Comparison of ENCODE assay signal across 17 cellular contexts in the genomic region with DNA sequence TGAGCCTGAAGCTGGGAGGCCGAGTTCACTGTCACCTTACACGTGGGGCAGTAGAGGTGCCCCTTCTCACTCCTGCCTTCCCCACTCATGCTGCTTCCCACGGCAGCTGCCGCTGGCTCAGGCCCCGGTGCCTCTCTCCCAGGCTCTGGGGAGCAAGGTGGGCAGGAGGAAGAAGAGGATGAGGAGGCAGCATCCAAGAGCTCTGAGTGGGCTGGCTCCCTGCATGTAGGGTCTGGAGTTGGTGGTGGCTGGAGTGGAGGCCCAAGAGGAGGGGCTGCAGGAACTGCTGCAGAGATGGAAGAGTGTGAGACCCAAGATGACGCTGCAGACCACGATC. TPM values are rescaled to one million over a fixed set of nuclear protein-coding genes. Genes with fewer than 3 reads are reported as not detected.
DNase-seq lines count a peak whose midpoint lies in the region; ATAC-seq, FAIRE-seq and TF ChIP-seq lines count a peak whose summit lies in the region.
"Had no signal": no experiment of that assay in that cellular context is flagged by ENCODE, and none has a peak within 500 bp of the region (broad histone marks: within the 10 kb centered on the region; RNA-seq: fewer than 3 reads in every experiment).

No MANE protein-coding gene starts in this region.

- intact Hi-C loops in Calu3 (cut with micrococcal nuclease; ENCODE audit: unreplicated experiment) (no loop called here), IMR-90 (cut with micrococcal nuclease) (loop anchor here (5.0 kb wide), 1 partner anchor 374 kb away; no protein-coding TSS in a partner anchor), K562 (cut with micrococcal nuclease) (loop anchor here (1.0 to 5.0 kb wide), 2 partner anchors 61 to 73 kb away; partner anchors contain the start of gene CNP)

- H2BK15ac ChIP-seq in IMR-90 (ENCODE audit: low read depth, low read length), result no peak overlapping the region

- TF ChIP-seq POLR2A in IMR-90 (IDR thresholded peaks at IDR 0.05; ENCODE audit: low read depth, low read length), result no peak
- TF ChIP-seq POLR2A in K562 (conservative IDR thresholded peaks at IDR 0.05), result no peak

- no peak overlapping the region for H3K4ac ChIP-seq in IMR-90 (ENCODE audit: low read depth, low read length)

- H3K4me1 Mint-ChIP-seq in Calu3 (ENCODE audit: low read depth, unreplicated experiment) (peaks cover 30% of the 10 kb centered on the region), neural progenitor cell (peaks cover 59% of the 10 kb centered on the region)

- H3K4me2 ChIP-seq in IMR-90 (ENCODE audit: low read depth, low read length) (no peak overlapping the region), K562 (ENCODE audit: insufficient read depth, low read length) (no peak overlapping the region), neural progenitor cell (peak overlapping the region; percentile 71)

- H3K27ac ChIP-seq in IMR-90 (ENCODE audit: insufficient read depth, low read length) (no peak overlapping the region), K562 (ENCODE audit: extremely low read depth, low read depth, low read length) (no peak overlapping the region), neural progenitor cell (peak overlapping the region; percentile 28), small intestine (ENCODE audit: low read depth in 1 of 2, low read length in 1 of 2) (no peak overlapping the region)
- H3K27ac ChIP-seq: C4-2B, SJCRH30 had no signal

- H4K91ac ChIP-seq in IMR-90 (ENCODE audit: insufficient read depth, low read depth, low read length), result no peak overlapping the region

- TF ChIP-seq RAD21 in IMR-90 (IDR thresholded peaks at IDR 0.05; ENCODE audit: low read length) (no peak), K562 (CRISPR knock-in tag; conservative IDR thresholded peaks at IDR 0.05 in 1 of 2, IDR thresholded peaks at IDR 0.05 in 1 of 2) (no peak)

- peaks cover 6% of the 10 kb centered on the region for H3K36me3 ChIP-seq in IMR-90 (ENCODE audit: control insufficient read depth, insufficient read depth, low read length)
- peaks cover 10% of the 10 kb centered on the region; the same call in 2 of the 3 replicates for H3K36me3 ChIP-seq in K562 (ENCODE audit: control insufficient read depth, insufficient read depth, low read length)
- H3K36me3 ChIP-seq in neural progenitor cell, result no peaks in the 10 kb centered on the region
- peaks cover 0 to 3% of the 10 kb centered on the region in 2 donors for H3K36me3 ChIP-seq in small intestine (ENCODE audit: control insufficient read depth in 2 of 2, insufficient read depth in 2 of 2, low read length in 2 of 2)

- H4K5ac ChIP-seq in IMR-90 (ENCODE audit: low read depth, low read length), result no peak overlapping the region

- H3K4me1 ChIP-seq in IMR-90 (ENCODE audit: control insufficient read depth, insufficient read depth, low read length) (peaks cover 7% of the 10 kb centered on the region), K562 (replicated peaks in 1 of 2; ENCODE audit: control insufficient read depth in 2 of 2, insufficient read depth in 2 of 2, low read length in 2 of 2) (peaks cover 32 to 37% of the 10 kb centered on the region in 2 experiments), neural progenitor cell (peaks cover 27% of the 10 kb centered on the region), small intestine (ENCODE audit: control insufficient read depth in 2 of 2, insufficient read depth in 1 of 2, low read depth in 1 of 2, low read length in 1 of 2) (peaks cover 0 to 4% of the 10 kb centered on the region in 2 donors)

- no peaks in the 10 kb centered on the region for H3K79me2 ChIP-seq in K562 (ENCODE audit: control insufficient read depth, insufficient read depth, low read length)
- H3K79me2 ChIP-seq in neural progenitor cell (ENCODE audit: low read depth), result no peaks in the 10 kb centered on the region

- no peak for TF ChIP-seq EP300 in K562 (IDR thresholded peaks at IDR 0.05; ENCODE audit: low read length)

- H2AK5ac ChIP-seq in IMR-90 (ENCODE audit: low read depth, low read length), result no peak overlapping the region

- BruUV-seq in Calu3 (replicated peaks; lab: Mats Ljungman, UMichigan) (no TSS peak), IMR-90 (replicated peaks; lab: Mats Ljungman, UMichigan) (no TSS peak), K562 (replicated peaks; lab: Mats Ljungman, UMichigan) (no TSS peak)

- H2BK5ac ChIP-seq in IMR-90 (ENCODE audit: low read depth, low read length, poor library complexity, severe bottlenecking), result no peak overlapping the region

- H3K79me1 ChIP-seq in IMR-90 (ENCODE audit: low read depth in 1 of 2, low read length in 2 of 2), result peaks cover 0 to 12% of the 10 kb centered on the region in 2 experiments; a peak in 1 of 4 replicates

- H2AK9ac ChIP-seq in IMR-90 (replicated peaks; ENCODE audit: low read depth, low read length, poor library complexity), result no peak overlapping the region

- no peak for DNase-seq in Calu3
- DNase-seq in IMR-90, result no peak
- no peak for DNase-seq in K562 (ENCODE audit: extremely low read depth in 1 of 4, low spot score in 3 of 4)
- no peak for DNase-seq in neural progenitor cell (ENCODE audit: low spot score)
- DNase-seq in A172 (ENCODE audit: low spot score), result no peak
- DNase-seq in small intestine, result no peak
- no peak for DNase-seq in ureter (ENCODE audit: low spot score)
- DNase-seq: ACHN, DMS79 treated with DMSO at 0.1 percent for 48 hours, NCI-H1092, NCI-H1436 treated with DMSO at 0.1 percent for 48 hours, NCI-H2081 treated with DMSO at 0.1 percent for 48 hours, NCI-H446 treated with DMSO at 0.1 percent for 48 hours had no signal

- CTCF ChIA-PET in Calu3 (lab: Charles Lee) (interaction anchor here (0.7 to 1.0 kb wide), 3 partner anchors 55 to 67 kb away, joined by 3 read pairs; partner anchors contain the start of gene CNP), IMR-90 (lab: Yijun Ruan, JAX) (interaction anchor here (0.7 kb wide), 1 partner anchor 9 kb away, joined by 3 read pairs; the partner anchor contains the start of gene NKIRAS2), K562 (lab: Yijun Ruan, JAX; ENCODE audit: low intra/inter-chr PET ratio) (no interaction called here)

- H2BK120ac ChIP-seq in IMR-90 (ENCODE audit: low read depth, low read length), result no peak overlapping the region

- H3K27me3 ChIP-seq in IMR-90 (ENCODE audit: control insufficient read depth, insufficient read depth, low read length), result peaks cover 18% of the 10 kb centered on the region
- no peaks in the 10 kb centered on the region for H3K27me3 ChIP-seq in K562 (ENCODE audit: control insufficient read depth in 2 of 2, insufficient read depth in 2 of 2, low read length in 2 of 2)
- H3K27me3 ChIP-seq in neural progenitor cell, result no peaks in the 10 kb centered on the region
- no peaks in the 10 kb centered on the region for H3K27me3 ChIP-seq in small intestine (ENCODE audit: control insufficient read depth in 2 of 2, insufficient read depth in 2 of 2, low read length in 2 of 2)
- H3K27me3 ChIP-seq: SJCRH30 had no signal

- H2AFZ ChIP-seq in IMR-90 (replicated peaks; ENCODE audit: low read length, poor library complexity) (peak overlapping the region; percentile 25), K562 (ENCODE audit: low read depth, low read length) (peak overlapping the region; percentile 78; the same call in 1 of the 2 replicates), neural progenitor cell (replicated peaks) (peak overlapping the region; percentile 40)

- no peak overlapping the region for H3K18ac ChIP-seq in IMR-90 (ENCODE audit: low read depth, low read length)

- FAIRE-seq in K562 (lab: Jason Lieb, UNC) (no peak), small intestine (lab: Jason Lieb, UNC) (no peak)
- FAIRE-seq: H54 had no signal

- H3K4me3 ChIP-seq in IMR-90 (ENCODE audit: insufficient read depth, low read depth, low read length) (no peak overlapping the region), K562 (no peak overlapping the region), neural progenitor cell (no peak overlapping the region), small intestine (ENCODE audit: low read depth in 1 of 2, low read length in 2 of 2) (no peak overlapping the region)
- H3K4me3 ChIP-seq: SJCRH30 had no signal

- H3K27me3 Mint-ChIP-seq in Calu3 (ENCODE audit: unreplicated experiment) (no peaks in the 10 kb centered on the region), neural progenitor cell (ENCODE audit: insufficient read depth, low read depth) (peaks cover 11% of the 10 kb centered on the region)

- POLR2A ChIA-PET in IMR-90 (lab: Charles Lee; ENCODE audit: unreplicated experiment) (no interaction called here), K562 (lab: Yijun Ruan, JAX) (interaction anchor here (0.6 to 4.1 kb wide), 7 partner anchors 8 to 27 kb away, joined by 3 to 29 read pairs (median 5); partner anchors contain the start of genes DNAJC7 and NKIRAS2)

- H3F3A ChIP-seq in neural progenitor cell (ENCODE audit: low read depth), result peaks cover 46% of the 10 kb centered on the region

- H4K8ac ChIP-seq in IMR-90 (ENCODE audit: low read depth in 2 of 2, low read length in 2 of 2), result no peak overlapping the region

- H3K9ac ChIP-seq in IMR-90 (ENCODE audit: low read depth, low read length) (no peak overlapping the region), K562 (ENCODE audit: insufficient read depth in 1 of 2, low read depth in 2 of 2, low read length in 2 of 2) (peak overlapping the region in 1 of 2 experiments; percentile 75; a peak in 2 of 4 replicates), neural progenitor cell (no peak overlapping the region)

- ATAC-seq in IMR-90 (ENCODE audit: low read depth) (no peak), K562 (no peak), GM19467 (IDR thresholded peaks at IDR 0.05; ENCODE audit: unreplicated experiment) (no peak)

- H3K4me3 Mint-ChIP-seq in Calu3 (ENCODE audit: low read depth, unreplicated experiment) (no peak overlapping the region), neural progenitor cell (peak overlapping the region; percentile 72)

- TF ChIP-seq CTCF in Calu3 (IDR thresholded peaks at IDR 0.05; ENCODE audit: unreplicated experiment) (no peak), IMR-90 (conservative IDR thresholded peaks at IDR 0.05; ENCODE audit: low read depth, low read length) (no peak), K562 (IDR thresholded peaks at IDR 0.05 in 2 of 3, conservative IDR thresholded peaks at IDR 0.05 in 1 of 3; ENCODE audit: insufficient read depth in 2 of 3, low read depth in 1 of 3, low read length in 3 of 3) (0 out of 6 replicates have a peak, but pooled peaks of 1 of the 3 experiments have one; percentile 13), neural progenitor cell (IDR thresholded peaks at IDR 0.05) (no peak)

- H3K9me1 ChIP-seq in IMR-90 (ENCODE audit: insufficient read depth, low read length), result peaks cover 6% of the 10 kb centered on the region; the same call in 1 of the 2 replicates
- no peaks in the 10 kb centered on the region for H3K9me1 ChIP-seq in K562 (ENCODE audit: control insufficient read depth, insufficient read depth, low read length)

- H3K9me3 ChIP-seq in IMR-90 (ENCODE audit: control insufficient read depth, insufficient read depth, low read length) (no peaks in the 10 kb centered on the region), K562 (replicated peaks; ENCODE audit: control insufficient read depth, insufficient read depth, low read depth, low read length) (no peaks in the 10 kb centered on the region), neural progenitor cell (ENCODE audit: low read depth) (no peaks in the 10 kb centered on the region), small intestine (ENCODE audit: control insufficient read depth, low read depth) (no peaks in the 10 kb centered on the region)
- H3K9me3 ChIP-seq: SJCRH30 had no signal

- no peak overlapping the region for H3K23ac ChIP-seq in IMR-90 (ENCODE audit: low read depth, low read length)

- H3K9me3 Mint-ChIP-seq in Calu3 (ENCODE audit: low read depth, unreplicated experiment) (no peaks in the 10 kb centered on the region), neural progenitor cell (no peaks in the 10 kb centered on the region)

- no CpG with 5 or more reads among the region's 7 CpGs for WGBS in IMR-90 (ENCODE audit: extremely low coverage in 2 of 2, insufficient read length in 1 of 2), 2 experiments
- WGBS in K562 (ENCODE audit: insufficient coverage, low coverage, missing lambda C conversion rate), result 50% methylated on average over 5 of the region's 7 CpGs
- WGBS in small intestine, 3 donors, result 78 to 81% (median 79%) methylated on average over 7 of the region's 7 CpGs

- in situ Hi-C loops in IMR-90 (cut with MboI; ENCODE audit: low sequenced_read_pairs) (loop anchor here (5.0 kb wide), 1 partner anchor 84 kb away; the partner anchor contains the start of gene DHX58), K562 (cut with MboI) (loop anchor here (5.0 kb wide), 1 partner anchor 84 kb away; the partner anchor contains the start of gene DHX58)

- H3K36me3 Mint-ChIP-seq in Calu3 (ENCODE audit: insufficient read depth, unreplicated experiment), result peaks cover 31% of the 10 kb centered on the region
- no peaks in the 10 kb centered on the region for H3K36me3 Mint-ChIP-seq in neural progenitor cell

- H3K27ac Mint-ChIP-seq in Calu3 (ENCODE audit: unreplicated experiment) (peak overlapping the region; percentile 56), neural progenitor cell (peak overlapping the region; percentile 99)

- peaks cover 12% of the 10 kb centered on the region; the same call in 1 of the 2 replicates for H4K20me1 ChIP-seq in IMR-90 (ENCODE audit: insufficient read depth, low read length)
- H4K20me1 ChIP-seq in K562 (replicated peaks; ENCODE audit: control insufficient read depth, insufficient read depth, low read length), result no peaks in the 10 kb centered on the region
- H4K20me1 ChIP-seq in neural progenitor cell (ENCODE audit: low read depth), result no peaks in the 10 kb centered on the region

- dilution Hi-C loops in IMR-90 (cut with HindIII; ENCODE audit: low sequenced_read_pairs, unreplicated experiment), result no loop called here

- no peak overlapping the region for H3K14ac ChIP-seq in IMR-90 (replicated peaks; ENCODE audit: low read depth, low read length)

- H2BK20ac ChIP-seq in IMR-90 (ENCODE audit: low read depth, low read length), result no peak overlapping the region

- H3K56ac ChIP-seq in IMR-90 (ENCODE audit: extremely low read depth, insufficient read depth, low read length), result no peak overlapping the region

RNA-seq across cellular contexts. Expression of gene NKIRAS2, which starts 8.9 kb away (rescaled TPM):
- total RNA-seq in Calu3 (2022), result 55.7 and 58.4 TPM in 2 replicates
- 20.8 and 25.6 TPM in 2 replicates for total RNA-seq in IMR-90 (2012; rRNA removed)
- polyA plus RNA-seq in IMR-90 (2012; rRNA removed), result 51.8 and 55.1 TPM in 2 replicates
- 41.4 and 62.6 TPM in 2 replicates for polyA plus RNA-seq in IMR-90 (2012; cell fraction: cytosol; rRNA removed)
- polyA plus RNA-seq in IMR-90 (2012; cell fraction: nucleus; rRNA removed; ENCODE audit: low replicate concordance), result 48.8 and 49.1 TPM in 2 replicates
- 17.2 and 40.4 TPM in 2 replicates for total RNA-seq in K562 (2011; cell fraction: chromatin; rRNA removed; ENCODE audit: low replicate concordance)
- total RNA-seq in K562 (2011; cell fraction: nucleolus; rRNA removed), result 28.6 and 34.4 TPM in 2 replicates
- 33.1 and 41.8 TPM in 2 replicates for total RNA-seq in K562 (2011; cell fraction: nucleoplasm; rRNA removed)
- total RNA-seq in K562 (2014; rRNA removed), result 64.6 and 66.9 TPM in 2 replicates
- 17.9 and 18.7 TPM in 2 replicates for total RNA-seq in K562 (2014; rRNA removed; fragmentation: Illumina TruSeq; extraction: Trizol)
- 22.1 and 23.1 TPM in 2 replicates for total RNA-seq in K562 (2015; rRNA removed; fragmentation: Illumina TruSeq; extraction: Trizol)
- 37.8 and 45.5 TPM in 2 replicates for total RNA-seq in K562 (2021)
- 29.8 and 36.2 TPM in 2 replicates for polyA plus RNA-seq in K562 (2011; rRNA removed)
- polyA plus RNA-seq in K562 (2011; cell fraction: cytosol; rRNA removed), result 39.9 and 51.1 TPM in 2 replicates
- polyA plus RNA-seq in K562 (2011; cell fraction: nucleus; rRNA removed), result 23.3 and 30.8 TPM in 2 replicates
- polyA plus RNA-seq in K562 (2012), result 35.4 and 103 TPM in 2 replicates
- polyA plus RNA-seq in K562 (2014; fragmentation: Illumina TruSeq; extraction: Trizol), result 60.7 and 65.5 TPM in 2 replicates
- 10 to 100 TPM; 10.1 to 14.6 TPM for polyA plus RNA-seq in K562 (2014; fragmentation: Nextera tagmentation; extraction: Ambion mirVana)
- 58.7 and 68.6 TPM in 2 replicates for polyA plus RNA-seq in K562 (2014; rRNA removed)
- 18.3 and 23.9 TPM in 2 replicates for polyA minus RNA-seq in K562 (2011; rRNA and poly(A)+ RNA removed)
- polyA minus RNA-seq in K562 (2011; cell fraction: cytosol; rRNA and poly(A)+ RNA removed), result 18.9 and 19.3 TPM in 2 replicates
- 10.6 and 14.3 TPM in 2 replicates for polyA minus RNA-seq in K562 (2011; cell fraction: nucleus; rRNA and poly(A)+ RNA removed)
- 23.7 and 50.1 TPM in 2 replicates for total RNA-seq in neural progenitor cell (ENCODE audit: low replicate concordance)
- 48.6 and 51.8 TPM in 2 replicates for total RNA-seq in A172 (2014; rRNA removed; shearing (Covaris generic))
- 10 to 100 TPM; 21.1 to 28.9 (median 23.3) TPM for polyA plus RNA-seq in small intestine
- 20.8 TPM for total RNA-seq in ureter

RNA-seq across cellular contexts. Expression of gene DNAJC7, which starts 11.5 kb away (rescaled TPM):
- total RNA-seq in Calu3 (2022) (184 and 193 TPM in 2 replicates), IMR-90 (2012; rRNA removed) (71.7 and 76.9 TPM in 2 replicates), K562 (2014; rRNA removed) (145 and 157 TPM in 2 replicates), K562 (2014; rRNA removed; fragmentation: Illumina TruSeq; extraction: Trizol) (262 and 288 TPM in 2 replicates), K562 (2015; rRNA removed; fragmentation: Illumina TruSeq; extraction: Trizol) (191 and 206 TPM in 2 replicates), K562 (2021) (149 and 153 TPM in 2 replicates), neural progenitor cell (ENCODE audit: low replicate concordance) (80.7 and 92.5 TPM in 2 replicates), ureter (111 TPM)
- polyA plus RNA-seq in IMR-90 (2012; rRNA removed) (42.3 and 49.3 TPM in 2 replicates), K562 (2011; rRNA removed) (75.6 and 120 TPM in 2 replicates), K562 (2014; fragmentation: Illumina TruSeq; extraction: Trizol) (206 and 239 TPM in 2 replicates), K562 (2014; fragmentation: Nextera tagmentation; extraction: Ambion mirVana) (10 to 100 TPM; 85.8 to 94.3 TPM), K562 (2014; rRNA removed) (148 and 173 TPM in 2 replicates), small intestine (10 to 100 TPM; 70.0 to 79.4 (median 70.0) TPM)
- polyA plus RNA-seq in IMR-90 (2012; cell fraction: cytosol; rRNA removed), result 12.0 and 27.7 TPM in 2 replicates
- polyA plus RNA-seq in IMR-90 (2012; cell fraction: nucleus; rRNA removed; ENCODE audit: low replicate concordance), result 7.6 and 30.8 TPM in 2 replicates
- 180 and 244 TPM in 2 replicates for total RNA-seq in K562 (2011; cell fraction: chromatin; rRNA removed; ENCODE audit: low replicate concordance)
- 111 and 117 TPM in 2 replicates for total RNA-seq in K562 (2011; cell fraction: nucleolus; rRNA removed)
- total RNA-seq in K562 (2011; cell fraction: nucleoplasm; rRNA removed), result 168 and 236 TPM in 2 replicates
- 29.9 and 31.1 TPM in 2 replicates for polyA plus RNA-seq in K562 (2011; cell fraction: cytosol; rRNA removed)
- polyA plus RNA-seq in K562 (2011; cell fraction: nucleus; rRNA removed), result 49.5 and 50.7 TPM in 2 replicates
- 172 and 176 TPM in 2 replicates for polyA plus RNA-seq in K562 (2012)
- 82.6 and 112 TPM in 2 replicates for polyA minus RNA-seq in K562 (2011; rRNA and poly(A)+ RNA removed)
- polyA minus RNA-seq in K562 (2011; cell fraction: cytosol; rRNA and poly(A)+ RNA removed), result 46.2 and 60.0 TPM in 2 replicates
- polyA minus RNA-seq in K562 (2011; cell fraction: nucleus; rRNA and poly(A)+ RNA removed), result 49.0 and 75.2 TPM in 2 replicates
- total RNA-seq in A172 (2014; rRNA removed; shearing (Covaris generic)), result 118 and 132 TPM in 2 replicates

RNA-seq across cellular contexts. Expression of gene C17orf113, which starts 21.6 kb away (rescaled TPM):
- total RNA-seq in Calu3 (2022) (4.2 and 4.5 TPM in 2 replicates), IMR-90 (2012; rRNA removed) (under 0.01 TPM in 1 of 2 replicates, not detected in the other), K562 (2014; rRNA removed) (0.78 and 0.86 TPM in 2 replicates), K562 (2014; rRNA removed; fragmentation: Illumina TruSeq; extraction: Trizol) (0.22 and 0.29 TPM in 2 replicates), K562 (2015; rRNA removed; fragmentation: Illumina TruSeq; extraction: Trizol) (0.29 and 0.34 TPM in 2 replicates), K562 (2021) (1.1 and 1.2 TPM in 2 replicates), neural progenitor cell (ENCODE audit: low replicate concordance) (2.2 and 5.5 TPM in 2 replicates), ureter (1.9 TPM)
- polyA plus RNA-seq in IMR-90 (2012; rRNA removed) (0.03 and 0.07 TPM in 2 replicates), K562 (2011; rRNA removed) (0.49 and 0.55 TPM in 2 replicates), K562 (2014; fragmentation: Illumina TruSeq; extraction: Trizol) (0.31 and 0.61 TPM in 2 replicates), K562 (2014; fragmentation: Nextera tagmentation; extraction: Ambion mirVana) (under 1 TPM; 0.10 to 0.17 TPM), K562 (2014; rRNA removed) (0.38 and 0.71 TPM in 2 replicates), small intestine (under 1 TPM; 0.22 to 0.54 (median 0.49) TPM)
- 0.06 and 0.10 TPM in 2 replicates for polyA plus RNA-seq in IMR-90 (2012; cell fraction: cytosol; rRNA removed)
- polyA plus RNA-seq in IMR-90 (2012; cell fraction: nucleus; rRNA removed; ENCODE audit: low replicate concordance), result 0.08 and 0.10 TPM in 2 replicates
- total RNA-seq in K562 (2011; cell fraction: chromatin; rRNA removed; ENCODE audit: low replicate concordance), result 0.88 and 2.5 TPM in 2 replicates
- 1.8 and 2.0 TPM in 2 replicates for total RNA-seq in K562 (2011; cell fraction: nucleolus; rRNA removed)
- 0.95 and 1.2 TPM in 2 replicates for total RNA-seq in K562 (2011; cell fraction: nucleoplasm; rRNA removed)
- 0.56 and 0.91 TPM in 2 replicates for polyA plus RNA-seq in K562 (2011; cell fraction: cytosol; rRNA removed)
- 0.65 and 1.1 TPM in 2 replicates for polyA plus RNA-seq in K562 (2011; cell fraction: nucleus; rRNA removed)
- polyA plus RNA-seq in K562 (2012), result 0.86 and 1.8 TPM in 2 replicates
- polyA minus RNA-seq in K562 (2011; rRNA and poly(A)+ RNA removed), result 0.09 and 0.35 TPM in 2 replicates
- polyA minus RNA-seq in K562 (2011; cell fraction: cytosol; rRNA and poly(A)+ RNA removed), result 0.64 and 0.67 TPM in 2 replicates
- 0.22 and 0.27 TPM in 2 replicates for polyA minus RNA-seq in K562 (2011; cell fraction: nucleus; rRNA and poly(A)+ RNA removed)
- not detected in 2 replicates for total RNA-seq in A172 (2014; rRNA removed; shearing (Covaris generic))

Comparison
In these comparisons a context has a peak if more than half of its experiments do, and no peak if none do; other contexts are left out.
1. H2AFZ ChIP-seq: peak in every context shown above with its lines; median percentile 78 in K562; 40 in neural progenitor cell; 25 in IMR-90.